ENCODE assay signal across 9 cellular contexts in the genomic region with DNA sequence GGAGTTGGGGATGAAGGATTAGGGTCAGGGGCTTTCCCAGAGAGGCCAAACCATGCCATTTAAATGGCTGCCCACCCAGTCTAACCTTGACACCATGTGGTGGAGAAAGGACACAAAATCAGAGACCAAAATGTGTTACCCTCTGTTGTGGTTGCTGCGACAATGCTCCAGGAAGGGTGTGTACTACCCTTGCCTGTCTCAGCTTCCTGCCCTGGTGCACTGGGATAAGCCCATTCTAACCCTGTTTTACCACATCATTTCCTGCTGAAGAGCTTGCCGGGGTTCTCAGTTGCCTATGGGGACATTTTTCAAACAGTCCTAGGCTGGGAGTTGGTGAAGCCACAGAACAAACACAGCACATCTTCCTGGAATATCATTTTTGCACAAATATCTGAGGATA. TPM values are rescaled to one million over a fixed set of nuclear protein-coding genes. Genes with fewer than 3 reads are reported as not detected.
DNase-seq lines count a peak whose midpoint lies in the region; ATAC-seq and TF ChIP-seq lines count a peak whose summit lies in the region.
"Had no signal": no experiment of that assay in that cellular context is flagged by ENCODE, and none has a peak within 500 bp of the region (broad histone marks: within the 10 kb centered on the region; RNA-seq: fewer than 3 reads in every experiment).

No MANE protein-coding gene starts in this region.

- peaks cover 26% of the 10 kb centered on the region for H3K27me3 Mint-ChIP-seq in activated CD4-positive, alpha-beta memory T cell treated with anti-CD3 and anti-CD28 coated beads, Interleukin-2, amount 10 ng/mL, durations not matched to agents 7 days and 5 days
- H3K27me3 Mint-ChIP-seq in endothelial cell (ENCODE audit: unreplicated experiment): peaks cover 5% of the 10 kb centered on the region

- H3K9me3 Mint-ChIP-seq in activated CD4-positive, alpha-beta memory T cell treated with anti-CD3 and anti-CD28 coated beads, Interleukin-2, amount 10 ng/mL, durations not matched to agents 7 days and 5 days: peaks cover 4% of the 10 kb centered on the region
- H3K9me3 Mint-ChIP-seq in endothelial cell (ENCODE audit: unreplicated experiment): no peaks in the 10 kb centered on the region

- H3K36me3 Mint-ChIP-seq in activated CD4-positive, alpha-beta memory T cell treated with anti-CD3 and anti-CD28 coated beads, Interleukin-2, amount 10 ng/mL, durations not matched to agents 7 days and 5 days (ENCODE audit: low read depth): peaks cover 8% of the 10 kb centered on the region
- H3K36me3 Mint-ChIP-seq in endothelial cell (ENCODE audit: low read depth, unreplicated experiment): no peaks in the 10 kb centered on the region

- POLR2A ChIA-PET in activated CD4-positive, alpha-beta memory T cell treated with anti-CD3 and anti-CD28 coated beads, Interleukin-2, amount 10 ng/mL, durations not matched to agents 7 days and 5 days (lab: Charles Lee): interaction anchor here (0.8 to 3.6 kb wide), 7 partner anchors 9 to 479 kb away, joined by 3 to 23 read pairs (median 4); a partner anchor contains a TSS

- DNase-seq in OCI-M1 (lab: John Stamatoyannopoulos, UW) (peak; percentile 5), endothelial cell (ENCODE audit: low spot score) (no peak), foreskin keratinocyte (no peak), globus pallidus (ENCODE audit: low spot score) (no peak), body of pancreas (no peak)
- peak; percentile 79 for DNase-seq in activated CD4-positive, alpha-beta memory T cell treated with anti-CD3 and anti-CD28 coated beads, Interleukin-2, amount 10 ng/mL, durations not matched to agents 7 days and 5 days
- DNase-seq in stimulated activated naive CD4-positive, alpha-beta T cell (lab: John Stamatoyannopoulos, UW): peak; percentile 6 to 78 (median 54)
- DNase-seq: cerebellar nuclear complex, NCI-H2029 treated with DMSO at 0.1 percent for 48 hours had no signal

- H3K4me1 ChIP-seq in foreskin keratinocyte (no peaks in the 10 kb centered on the region), body of pancreas (peaks cover 9% of the 10 kb centered on the region)

- TF ChIP-seq POLR2A in body of pancreas (IDR thresholded peaks at IDR 0.05): no peak

- intact Hi-C loops in body of pancreas (cut with DNase I): no loop called here

- no peak for TF ChIP-seq CTCF in endothelial cell (IDR thresholded peaks at IDR 0.05; ENCODE audit: unreplicated experiment)
- no peak for TF ChIP-seq CTCF in foreskin keratinocyte (conservative IDR thresholded peaks at IDR 0.05)
- TF ChIP-seq CTCF in body of pancreas (IDR thresholded peaks at IDR 0.05): no peak

- ATAC-seq in foreskin keratinocyte (no peak), body of pancreas (no peak)

- peak overlapping the region; percentile 90 for H3K27ac Mint-ChIP-seq in activated CD4-positive, alpha-beta memory T cell treated with anti-CD3 and anti-CD28 coated beads, Interleukin-2, amount 10 ng/mL, durations not matched to agents 7 days and 5 days
- H3K27ac Mint-ChIP-seq in endothelial cell (ENCODE audit: unreplicated experiment): peak overlapping the region; percentile 72

- CTCF ChIA-PET in activated CD4-positive, alpha-beta memory T cell treated with anti-CD3 and anti-CD28 coated beads, Interleukin-2, amount 10 ng/mL, durations not matched to agents 7 days and 5 days (lab: Charles Lee): interaction anchor here (0.6 to 5.4 kb wide), 6 partner anchors 12 to 262 kb away, joined by 3 to 41 read pairs (median 4); no protein-coding TSS in a partner anchor

- WGBS in body of pancreas, 2 donors: 54 to 64% methylated on average over 2 of the region's 2 CpGs

- peaks cover 58% of the 10 kb centered on the region for H3K4me1 Mint-ChIP-seq in activated CD4-positive, alpha-beta memory T cell treated with anti-CD3 and anti-CD28 coated beads, Interleukin-2, amount 10 ng/mL, durations not matched to agents 7 days and 5 days
- H3K4me1 Mint-ChIP-seq in endothelial cell (ENCODE audit: unreplicated experiment): peaks cover 17% of the 10 kb centered on the region

- H3K36me3 ChIP-seq in body of pancreas (replicated peaks in 1 of 2; ENCODE audit: insufficient read depth in 1 of 2, low read depth in 2 of 2): no peaks in the 10 kb centered on the region

- H3K4me3 ChIP-seq in body of pancreas: no peak overlapping the region

- no peak overlapping the region for H3K27ac ChIP-seq in foreskin keratinocyte
- H3K27ac ChIP-seq in body of pancreas: no peak overlapping the region

- no peaks in the 10 kb centered on the region for H3K9me3 ChIP-seq in body of pancreas

- H3K27me3 ChIP-seq in foreskin keratinocyte (peaks cover 96% of the 10 kb centered on the region), body of pancreas (no peaks in the 10 kb centered on the region)

- peak overlapping the region; percentile 26 for H3K4me3 Mint-ChIP-seq in activated CD4-positive, alpha-beta memory T cell treated with anti-CD3 and anti-CD28 coated beads, Interleukin-2, amount 10 ng/mL, durations not matched to agents 7 days and 5 days
- H3K4me3 Mint-ChIP-seq in endothelial cell (ENCODE audit: unreplicated experiment): no peak overlapping the region

RNA-seq across cellular contexts. Expression of a gene that starts 4.9 kb away (rescaled TPM):
- total RNA-seq in activated CD4-positive, alpha-beta memory T cell treated with anti-CD3 and anti-CD28 coated beads, Interleukin-2, amount 10 ng/mL, durations not matched to agents 7 days and 5 days: under 1 TPM; 0.83 to 0.88 TPM
- total RNA-seq in endothelial cell (ENCODE audit: unreplicated experiment) (not detected), foreskin keratinocyte (not detected in 2 replicates), body of pancreas (not detected)
- polyA plus RNA-seq in foreskin keratinocyte: not detected in 2 replicates

RNA-seq across cellular contexts. Expression of a gene that starts 13.7 kb away (rescaled TPM):
- total RNA-seq in activated CD4-positive, alpha-beta memory T cell treated with anti-CD3 and anti-CD28 coated beads, Interleukin-2, amount 10 ng/mL, durations not matched to agents 7 days and 5 days: not detected
- not detected for total RNA-seq in endothelial cell (ENCODE audit: unreplicated experiment)
- total RNA-seq in foreskin keratinocyte: not detected in 2 replicates
- polyA plus RNA-seq in foreskin keratinocyte: not detected in 2 replicates
- total RNA-seq in body of pancreas: not detected

RNA-seq across cellular contexts. Expression of a gene that starts 39.5 kb away (rescaled TPM):
- not detected for total RNA-seq in activated CD4-positive, alpha-beta memory T cell treated with anti-CD3 and anti-CD28 coated beads, Interleukin-2, amount 10 ng/mL, durations not matched to agents 7 days and 5 days
- not detected for total RNA-seq in endothelial cell (ENCODE audit: unreplicated experiment)
- total RNA-seq in foreskin keratinocyte: not detected in 2 replicates
- polyA plus RNA-seq in foreskin keratinocyte: not detected in 2 replicates
- total RNA-seq in body of pancreas: not detected

Comparison
In these comparisons a context has a peak if more than half of its experiments do, and no peak if none do; other contexts are left out.
1. DNase-seq: peak in OCI-M1 (single experiment), activated CD4-positive, alpha-beta memory T cell treated with anti-CD3 and anti-CD28 coated beads, Interleukin-2, amount 10 ng/mL, durations not matched to agents 7 days and 5 days (single experiment) and stimulated activated naive CD4-positive, alpha-beta T cell (6 of 6); none in endothelial cell (single experiment), foreskin keratinocyte (0 of 2), globus pallidus (single experiment) and body of pancreas (0 of 4).